ENCODE assay signal across 25 cellular contexts in the genomic region with DNA sequence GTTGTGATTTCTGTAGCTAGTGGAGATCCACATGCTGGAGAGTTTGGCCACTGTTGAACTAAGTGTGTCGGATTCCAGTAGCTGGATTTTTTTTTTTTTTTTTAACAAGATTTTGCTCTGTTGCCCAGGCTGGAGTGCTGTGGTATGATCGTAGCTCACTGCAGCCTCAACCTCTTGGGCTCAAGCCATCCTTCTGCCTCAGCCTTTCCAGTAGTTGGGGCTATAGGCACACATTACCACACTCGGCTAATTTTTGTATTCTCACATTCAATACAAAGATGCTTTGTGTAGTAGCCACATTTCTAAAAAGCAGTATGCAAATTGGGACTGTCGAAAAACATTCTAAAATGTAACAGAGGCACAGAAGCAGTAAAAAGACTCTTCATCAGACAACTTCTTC.
A peak's percentile ranks its signal among the peaks of the same experiment; 100 is the strongest.
DNase-seq lines count a peak whose midpoint lies in the region; FAIRE-seq and TF ChIP-seq lines count a peak whose summit lies in the region.
"Had no signal": no experiment of that assay in that cellular context is flagged by ENCODE, and none has a peak within 500 bp of the region (broad histone marks: within the 10 kb centered on the region; RNA-seq: fewer than 3 reads in every experiment).

No MANE protein-coding gene starts in this region.

- H3K9ac ChIP-seq in neural progenitor cell, result no peak overlapping the region

- H3K36me3 ChIP-seq in osteoblast (ENCODE audit: insufficient read depth, low read length) (peaks cover 83% of the 10 kb centered on the region), HAP-1 (replicated peaks) (peaks cover 23% of the 10 kb centered on the region), neural progenitor cell (no peaks in the 10 kb centered on the region)

- H3K4me3 ChIP-seq in osteoblast (ENCODE audit: insufficient read depth, low read length), result no peak overlapping the region
- no peak overlapping the region for H3K4me3 ChIP-seq in HAP-1
- H3K4me3 ChIP-seq in neural progenitor cell, result no peak overlapping the region
- H3K4me3 ChIP-seq: lung, right atrium auricular region, upper lobe of right lung had no signal

- H3K4me1 Mint-ChIP-seq in neural progenitor cell, result no peaks in the 10 kb centered on the region
- H3K4me1 Mint-ChIP-seq: WTC11 had no signal

- H3K4me1 ChIP-seq in osteoblast (ENCODE audit: insufficient read depth, low read length) (no peaks in the 10 kb centered on the region), HAP-1 (peaks cover 7% of the 10 kb centered on the region; the same call in 1 of the 2 replicates), neural progenitor cell (no peaks in the 10 kb centered on the region)
- H3K4me1 ChIP-seq: right atrium auricular region, upper lobe of right lung had no signal

- H3K27me3 ChIP-seq in osteoblast (ENCODE audit: insufficient read depth, low read length), result no peaks in the 10 kb centered on the region
- H3K27me3 ChIP-seq in HAP-1 (ENCODE audit: low read depth), result no peaks in the 10 kb centered on the region
- no peaks in the 10 kb centered on the region for H3K27me3 ChIP-seq in neural progenitor cell
- H3K27me3 ChIP-seq: neutrophil, right atrium auricular region, upper lobe of right lung had no signal

- peaks cover 37% of the 10 kb centered on the region for H3K36me3 Mint-ChIP-seq in neural progenitor cell

- DNase-seq in Ammon's horn (ENCODE audit: low spot score), result peak; percentile 89
- DNase-seq in astrocyte of the hippocampus (ENCODE audit: low read depth, low spot score), result peak; percentile 60
- peak in 1 of 2 donors; percentile 14 for DNase-seq in frontal cortex (ENCODE audit: low spot score in 2 of 2)
- DNase-seq in osteoblast (ENCODE audit: insufficient read length, low spot score, missing footprints), result peak; percentile 26
- DNase-seq in HAP-1 (ENCODE audit: low spot score in 2 of 2), result no peak
- no peak for DNase-seq in neural progenitor cell (ENCODE audit: low spot score)
- DNase-seq in SW 1271 (lab: John Stamatoyannopoulos, UW), result no peak
- DNase-seq in NOMO-1 (lab: John Stamatoyannopoulos, UW; ENCODE audit: unreplicated experiment in 2 of 2), result no peak
- DNase-seq: activated effector memory CD4-positive, alpha-beta T cell treated with anti-CD3 and anti-CD28 coated beads, Interleukin-2, amount 50 U/mL, for 16 hours; foreskin fibroblast; MM.1S; NCI-H1436 treated with DMSO at 0.1 percent for 48 hours; NCI-H524; stimulated activated CD4-positive, alpha-beta T cell treated with anti-CD3 and anti-CD28 coated beads, Interleukin-12 subunit alpha, Interleukin-12 subunit beta, amount 100 ng/mL, for 4 hours; stimulated activated CD4-positive, alpha-beta T cell treated with anti-CD3 and anti-CD28 coated beads, Interleukin-4, amount 100 ng/mL, for 4 hours; upper lobe of right lung had no signal

- no peaks in the 10 kb centered on the region for H3K9me3 ChIP-seq in osteoblast (ENCODE audit: low read depth, low read length)
- H3K9me3 ChIP-seq in HAP-1, result no peaks in the 10 kb centered on the region
- H3K9me3 ChIP-seq in neural progenitor cell (ENCODE audit: low read depth), result no peaks in the 10 kb centered on the region
- H3K9me3 ChIP-seq: neutrophil, right atrium auricular region, upper lobe of right lung had no signal

- no peaks in the 10 kb centered on the region for H3K9me3 Mint-ChIP-seq in neural progenitor cell
- H3K9me3 Mint-ChIP-seq: stimulated activated naive CD8-positive, alpha-beta T cell treated with anti-CD3 and anti-CD28 coated beads, Interleukin-15, Interleukin-2, amounts not matched to agents 100 ng/mL and 50 ng/mL, for 24 hours; WTC11 had no signal

- no peak overlapping the region for H3K27ac ChIP-seq in osteoblast (ENCODE audit: low read depth, low read length)
- no peak overlapping the region for H3K27ac ChIP-seq in neural progenitor cell
- H3K27ac ChIP-seq: C4-2B, neutrophil, right atrium auricular region, RWPE1, upper lobe of right lung had no signal

- H2AFZ ChIP-seq in osteoblast (ENCODE audit: low read length), result no peak overlapping the region
- no peak overlapping the region for H2AFZ ChIP-seq in neural progenitor cell (replicated peaks)

- no peak overlapping the region for H3K4me3 Mint-ChIP-seq in neural progenitor cell
- H3K4me3 Mint-ChIP-seq: stimulated activated naive CD8-positive, alpha-beta T cell treated with anti-CD3 and anti-CD28 coated beads, Interleukin-15, Interleukin-2, amounts not matched to agents 100 ng/mL and 50 ng/mL, for 24 hours; WTC11 had no signal

- no peak overlapping the region for H3K27ac Mint-ChIP-seq in neural progenitor cell
- H3K27ac Mint-ChIP-seq: stimulated activated naive CD8-positive, alpha-beta T cell treated with anti-CD3 and anti-CD28 coated beads, Interleukin-15, Interleukin-2, amounts not matched to agents 100 ng/mL and 50 ng/mL, for 24 hours; WTC11 had no signal

- in situ Hi-C loops in HAP-1 (cut with MboI; ENCODE audit: low sequenced_read_pairs), result no loop called here

- TF ChIP-seq CTCF in osteoblast (IDR thresholded peaks at IDR 0.05; ENCODE audit: extremely low read depth, low read depth, low read length) (peak; percentile 21), neural progenitor cell (IDR thresholded peaks at IDR 0.05) (no peak)

- peaks cover 2% of the 10 kb centered on the region for H3K27me3 Mint-ChIP-seq in neural progenitor cell (ENCODE audit: insufficient read depth, low read depth)
- H3K27me3 Mint-ChIP-seq: stimulated activated naive CD8-positive, alpha-beta T cell treated with anti-CD3 and anti-CD28 coated beads, Interleukin-15, Interleukin-2, amounts not matched to agents 100 ng/mL and 50 ng/mL, for 24 hours had no signal

- H4K20me1 ChIP-seq in osteoblast (ENCODE audit: insufficient read depth, low read length), result peaks cover 12% of the 10 kb centered on the region
- H4K20me1 ChIP-seq in neural progenitor cell (ENCODE audit: low read depth), result no peaks in the 10 kb centered on the region

- H3K79me2 ChIP-seq in osteoblast (ENCODE audit: insufficient read depth, low read length) (peaks cover 7% of the 10 kb centered on the region), neural progenitor cell (ENCODE audit: low read depth) (no peaks in the 10 kb centered on the region)

- H3F3A ChIP-seq in neural progenitor cell (ENCODE audit: low read depth), result no peaks in the 10 kb centered on the region

- peak; percentile 37 for FAIRE-seq in frontal cortex (lab: Jason Lieb, UNC)
- FAIRE-seq: bronchial epithelial cell, endothelial cell of umbilical vein had no signal

- no peak overlapping the region for H3K4me2 ChIP-seq in osteoblast (ENCODE audit: insufficient read depth, low read length)
- H3K4me2 ChIP-seq in neural progenitor cell, result no peak overlapping the region

Comparison
In these comparisons a context has a peak if more than half of its experiments do, and no peak if none do; other contexts are left out.
1. DNase-seq: peak in Ammon's horn (single experiment), astrocyte of the hippocampus (single experiment) and osteoblast (single experiment); none in HAP-1 (0 of 2), neural progenitor cell (single experiment), SW 1271 (0 of 2) and NOMO-1 (0 of 2).